8 cellular contexts compared by ENCODE assay signal in genomic region chr6:136823128-136823660, GRCh38. TPM values are rescaled to one million over a fixed set of nuclear protein-coding genes. Genes with fewer than 3 reads are reported as not detected.
DNase-seq lines count a peak whose midpoint lies in the region; ATAC-seq and TF ChIP-seq lines count a peak whose summit lies in the region.

No MANE protein-coding gene starts in this region.

- CTCF ChIA-PET in mammary epithelial cell (lab: Charles Lee; ENCODE audit: low non-redundant PET): interaction anchor here (0.6 to 0.7 kb wide), 2 partner anchors 29 to 31 kb away, joined by 3 to 6 read pairs; partner anchors contain the start of gene MAP3K5

- H3K36me3 Mint-ChIP-seq in mesothelial cell of epicardium: peaks cover 20% of the 10 kb centered on the region

- H3K4me2 ChIP-seq in mammary epithelial cell (ENCODE audit: insufficient read depth, low read depth, low read length): peak overlapping the region; percentile 98

- in situ Hi-C loops in mammary epithelial cell (cut with MboI; ENCODE audit: low sequenced_read_pairs in 2 of 2): no loop called here

- intact Hi-C loops in mammary epithelial cell (cut with micrococcal nuclease): no loop called here

- H2AFZ ChIP-seq in mammary epithelial cell (ENCODE audit: low read depth, low read length): peak overlapping the region; percentile 97

- no TSS peak for BruUV-seq in mammary epithelial cell (replicated peaks; lab: Mats Ljungman, UMichigan)

- WGBS in mammary epithelial cell (ENCODE audit: low coverage, missing lambda C conversion rate): 38% methylated on average over 24 of the region's 31 CpGs

- no peak for TF ChIP-seq CTCF in mammary epithelial cell (conservative IDR thresholded peaks at IDR 0.05 in 1 of 2, IDR thresholded peaks at IDR 0.05 in 1 of 2; ENCODE audit: extremely low read depth in 1 of 2, insufficient read depth in 1 of 2, low read depth in 1 of 2, low read length in 2 of 2)
- TF ChIP-seq CTCF in mesothelial cell of epicardium (IDR thresholded peaks at IDR 0.05; ENCODE audit: unreplicated experiment): peak; percentile 14

- peaks cover 4% of the 10 kb centered on the region for H3K36me3 ChIP-seq in mammary epithelial cell (ENCODE audit: insufficient read depth, low read length)

- no peak for ATAC-seq in HG02610 (IDR thresholded peaks at IDR 0.05; ENCODE audit: unreplicated experiment)
- ATAC-seq in HG03439 (IDR thresholded peaks at IDR 0.05; ENCODE audit: unreplicated experiment): no peak

- peak overlapping the region; percentile 76 for H3K9ac ChIP-seq in mammary epithelial cell (ENCODE audit: insufficient read depth, low read length)

- no peaks in the 10 kb centered on the region for H3K9me3 ChIP-seq in mammary epithelial cell (replicated peaks; ENCODE audit: insufficient read depth, low read length)

- dilution Hi-C loops in mammary epithelial cell (cut with HindIII; ENCODE audit: low sequenced_read_pairs): no loop called here

- H4K20me1 ChIP-seq in mammary epithelial cell (ENCODE audit: insufficient read depth, low read length): no peaks in the 10 kb centered on the region

- no peaks in the 10 kb centered on the region for H3K9me3 Mint-ChIP-seq in mesothelial cell of epicardium

- H3K27ac ChIP-seq in mammary epithelial cell (ENCODE audit: insufficient read depth, low read depth, low read length): peak overlapping the region; percentile 85

- H3K27me3 ChIP-seq in mammary epithelial cell (ENCODE audit: insufficient read depth, low read length): no peaks in the 10 kb centered on the region

- peak overlapping the region; percentile 62 to 83 (median 74) for H3K4me3 ChIP-seq in mammary epithelial cell (replicated peaks in 1 of 3; ENCODE audit: insufficient read depth in 1 of 3, low read depth in 2 of 3, low read length in 3 of 3)

- H3K79me2 ChIP-seq in mammary epithelial cell (ENCODE audit: insufficient read depth, low read length): peaks cover 6% of the 10 kb centered on the region

- DNase-seq in stimulated activated CD8-positive, alpha-beta memory T cell treated with anti-CD3 and anti-CD28 coated beads, Interleukin-4, amount 100 ng/mL, for 24 hours (ENCODE audit: low read depth): peak; percentile 0
- no peak for DNase-seq in stimulated activated CD8-positive, alpha-beta memory T cell treated with anti-CD3 and anti-CD28 coated beads, Interleukin-4, amount 100 ng/mL, for 48 hours
- DNase-seq in mammary epithelial cell (no peak), mesothelial cell of epicardium (ENCODE audit: low spot score in 2 of 2, unreplicated experiment in 2 of 2) (no peak), NCI-H2107 (lab: John Stamatoyannopoulos, UW) (no peak), COLO829 (ENCODE audit: low spot score) (no peak)

- peak overlapping the region; percentile 93 for H3K27ac Mint-ChIP-seq in mesothelial cell of epicardium

- H3K4me3 Mint-ChIP-seq in mesothelial cell of epicardium: peak overlapping the region; percentile 86

- peaks cover 4% of the 10 kb centered on the region for H3K27me3 Mint-ChIP-seq in mesothelial cell of epicardium (ENCODE audit: low read depth)

- H3K4me1 ChIP-seq in mammary epithelial cell (ENCODE audit: insufficient read depth, low read length): peaks cover 6% of the 10 kb centered on the region

- H3K4me1 Mint-ChIP-seq in mesothelial cell of epicardium: peaks cover 15% of the 10 kb centered on the region

RNA-seq across cellular contexts. Expression of gene PEX7, which starts 0.8 kb away (rescaled TPM):
- total RNA-seq in mammary epithelial cell: 10 to 100 TPM in 1 of 2 donors, 1 to 10 TPM in 1; 9.0 to 13.8 TPM
- 10.0 TPM for polyA plus RNA-seq in mammary epithelial cell
- 3.0 TPM for polyA minus RNA-seq in mammary epithelial cell
- total RNA-seq in mesothelial cell of epicardium: 6.8 to 8.3 TPM (median 7.8 TPM) in 3 replicates

RNA-seq across cellular contexts. Expression of gene MAP3K5, which starts 30.9 kb away (rescaled TPM):
- 1 to 10 TPM; 4.2 to 8.8 TPM for total RNA-seq in mammary epithelial cell
- polyA plus RNA-seq in mammary epithelial cell: 2.4 TPM
- 3.3 TPM for polyA minus RNA-seq in mammary epithelial cell
- total RNA-seq in mesothelial cell of epicardium: 8.3 to 9.5 TPM (median 8.9 TPM) in 3 replicates
